Comparison of ENCODE assay signal across 14 cellular contexts in genomic region chr2:26187114-26187513, GRCh38. TPM values are rescaled to one million over a fixed set of nuclear protein-coding genes. Genes with fewer than 3 reads are reported as not detected.
DNase-seq lines count a peak whose midpoint lies in the region; ATAC-seq and TF ChIP-seq lines count a peak whose summit lies in the region.
"Had no signal": no experiment of that assay in that cellular context is flagged by ENCODE, and none has a peak within 500 bp of the region (broad histone marks: within the 10 kb centered on the region; RNA-seq: fewer than 3 reads in every experiment).

No MANE protein-coding gene starts in this region.

- H3K9me3 Mint-ChIP-seq in activated T-cell treated with anti-CD3 and anti-CD28 coated beads, Interleukin-2, amount 50 U/mL, for 4 hours = no peaks in the 10 kb centered on the region
- H3K9me3 Mint-ChIP-seq in CD8-positive, alpha-beta memory T cell = no peaks in the 10 kb centered on the region
- no peaks in the 10 kb centered on the region for H3K9me3 Mint-ChIP-seq in chondrocyte (ENCODE audit: low read depth)

- DNase-seq in activated T-cell treated with anti-CD3 and anti-CD28 coated beads, Interleukin-2, amount 50 U/mL, for 4 hours = no peak
- no peak for DNase-seq in activated T-cell treated with anti-CD3 and anti-CD28 coated beads, Interleukin-2, amount 50 U/mL, for 1 hour
- DNase-seq in CD8-positive, alpha-beta memory T cell = no peak
- DNase-seq in chondrocyte (ENCODE audit: low spot score) = no peak
- peak; percentile 74 for DNase-seq in osteoblast (ENCODE audit: insufficient read length, low spot score, missing footprints)
- no peak for DNase-seq in activated CD4-positive, alpha-beta T cell treated with anti-CD3 and anti-CD28 coated beads for 1 hour
- no peak for DNase-seq in NCI-H1105 treated with DMSO at 0.1 percent for 48 hours (lab: John Stamatoyannopoulos, UW)
- DNase-seq: Calu3, NCI-H187, NCI-H69, SHP77 treated with DMSO at 0.1 percent for 48 hours had no signal

- no peaks in the 10 kb centered on the region for H3K9me3 ChIP-seq in CD8-positive, alpha-beta memory T cell (ENCODE audit: low read length)
- no peaks in the 10 kb centered on the region for H3K9me3 ChIP-seq in osteoblast (ENCODE audit: low read depth, low read length)
- H3K9me3 ChIP-seq: BLaER1 treated with 17β-estradiol and CSF1 and Interleukin-3, amounts not matched to agents 10 nM and 100 nM; HAP-1 had no signal

- CTCF ChIA-PET in CD8-positive, alpha-beta memory T cell (lab: Charles Lee) = interaction anchor here (1.2 to 1.4 kb wide), 2 partner anchors 11 to 16 kb away, joined by 3 read pairs; no protein-coding TSS in a partner anchor

- TF ChIP-seq CTCF in chondrocyte (IDR thresholded peaks at IDR 0.05) (no peak), osteoblast (IDR thresholded peaks at IDR 0.05; ENCODE audit: extremely low read depth, low read depth, low read length) (no peak)

- peak overlapping the region; percentile 40 for H3K4me3 Mint-ChIP-seq in activated T-cell treated with anti-CD3 and anti-CD28 coated beads, Interleukin-2, amount 50 U/mL, for 4 hours
- peak overlapping the region; percentile 26 to 83 (median 65) for H3K4me3 Mint-ChIP-seq in CD8-positive, alpha-beta memory T cell
- peak overlapping the region; percentile 31 for H3K4me3 Mint-ChIP-seq in chondrocyte (ENCODE audit: unreplicated experiment)

- H3K79me2 ChIP-seq in osteoblast (ENCODE audit: insufficient read depth, low read length) = no peaks in the 10 kb centered on the region

- H3K36me3 Mint-ChIP-seq in activated T-cell treated with anti-CD3 and anti-CD28 coated beads, Interleukin-2, amount 50 U/mL, for 4 hours (ENCODE audit: insufficient read depth) = peaks cover 9% of the 10 kb centered on the region
- peaks cover 0 to 26% (median 1%) of the 10 kb centered on the region in 3 donors for H3K36me3 Mint-ChIP-seq in CD8-positive, alpha-beta memory T cell
- peaks cover 7% of the 10 kb centered on the region for H3K36me3 Mint-ChIP-seq in chondrocyte (ENCODE audit: low read depth)

- H3K27me3 ChIP-seq in CD8-positive, alpha-beta memory T cell (ENCODE audit: insufficient read depth, low read length, poor library complexity, severe bottlenecking) = no peaks in the 10 kb centered on the region
- no peaks in the 10 kb centered on the region for H3K27me3 ChIP-seq in osteoblast (ENCODE audit: insufficient read depth, low read length)

- H3K4me1 ChIP-seq in CD8-positive, alpha-beta memory T cell (ENCODE audit: insufficient read depth, low read length) = peaks cover 8% of the 10 kb centered on the region
- peaks cover 2% of the 10 kb centered on the region for H3K4me1 ChIP-seq in osteoblast (ENCODE audit: insufficient read depth, low read length)

- no peak overlapping the region for H3K4me3 ChIP-seq in CD8-positive, alpha-beta memory T cell (ENCODE audit: low read length)
- no peak overlapping the region for H3K4me3 ChIP-seq in osteoblast (ENCODE audit: insufficient read depth, low read length)
- H3K4me3 ChIP-seq: BLaER1 treated with 17β-estradiol and CSF1 and Interleukin-3, amounts not matched to agents 10 nM and 100 nM; HAP-1 had no signal

- no peak overlapping the region for H3K27ac ChIP-seq in CD8-positive, alpha-beta memory T cell (ENCODE audit: low read depth, low read length)
- H3K27ac ChIP-seq in osteoblast (ENCODE audit: low read depth, low read length) = no peak overlapping the region
- H3K27ac ChIP-seq: BLaER1 treated with 17β-estradiol and CSF1 and Interleukin-3, amounts not matched to agents 10 nM and 100 nM had no signal

- no peaks in the 10 kb centered on the region for H4K20me1 ChIP-seq in osteoblast (ENCODE audit: insufficient read depth, low read length)

- H3K4me1 Mint-ChIP-seq in activated T-cell treated with anti-CD3 and anti-CD28 coated beads, Interleukin-2, amount 50 U/mL, for 4 hours (ENCODE audit: low read depth) = peaks cover 20% of the 10 kb centered on the region
- peaks cover 11 to 37% (median 31%) of the 10 kb centered on the region in 3 donors for H3K4me1 Mint-ChIP-seq in CD8-positive, alpha-beta memory T cell
- H3K4me1 Mint-ChIP-seq in chondrocyte (ENCODE audit: low read depth) = peaks cover 13% of the 10 kb centered on the region

- no peak overlapping the region for H2AFZ ChIP-seq in osteoblast (ENCODE audit: low read length)

- H3K36me3 ChIP-seq in CD8-positive, alpha-beta memory T cell (ENCODE audit: insufficient read depth, low read length) = peaks cover 9% of the 10 kb centered on the region
- peaks cover 17% of the 10 kb centered on the region for H3K36me3 ChIP-seq in osteoblast (ENCODE audit: insufficient read depth, low read length)

- peak overlapping the region in 1 of 8 donors; percentile 43 for H3K27ac Mint-ChIP-seq in CD8-positive, alpha-beta memory T cell
- H3K27ac Mint-ChIP-seq in chondrocyte (ENCODE audit: unreplicated experiment) = no peak overlapping the region

- POLR2A ChIA-PET in CD8-positive, alpha-beta memory T cell (lab: Charles Lee) = no interaction called here

- H3K4me2 ChIP-seq in osteoblast (ENCODE audit: insufficient read depth, low read length) = no peak overlapping the region

- H3K27me3 Mint-ChIP-seq in activated T-cell treated with anti-CD3 and anti-CD28 coated beads, Interleukin-2, amount 50 U/mL, for 4 hours (ENCODE audit: low read depth) = peaks cover under 1% of the 10 kb centered on the region
- no peaks in the 10 kb centered on the region for H3K27me3 Mint-ChIP-seq in CD8-positive, alpha-beta memory T cell
- no peaks in the 10 kb centered on the region for H3K27me3 Mint-ChIP-seq in chondrocyte (ENCODE audit: low read depth)

- no peak for ATAC-seq in activated T-cell treated with anti-CD3 and anti-CD28 coated beads, Interleukin-2, amount 50 U/mL, for 4 hours
- no peak for ATAC-seq in HG02870 (IDR thresholded peaks at IDR 0.05; ENCODE audit: unreplicated experiment)

RNA-seq across cellular contexts. Expression of gene GAREM2, which starts 14.2 kb away (rescaled TPM):
- total RNA-seq in activated T-cell treated with anti-CD3 and anti-CD28 coated beads, Interleukin-2, amount 50 U/mL, for 4 hours = 1 to 10 TPM; 2.4 to 4.1 (median 3.2) TPM
- 1 to 10 TPM; 3.2 to 3.3 TPM for total RNA-seq in CD8-positive, alpha-beta memory T cell
- 3.1 TPM for polyA plus RNA-seq in CD8-positive, alpha-beta memory T cell
- total RNA-seq in chondrocyte (6.5 to 22.6 TPM (median 19.1 TPM) in 3 replicates), osteoblast (1.4 and 2.4 TPM in 2 replicates)

RNA-seq across cellular contexts. Expression of gene HADHA, which starts 57.3 kb away (rescaled TPM):
- 10 to 100 TPM; 85.9 to 94.9 (median 87.7) TPM for total RNA-seq in activated T-cell treated with anti-CD3 and anti-CD28 coated beads, Interleukin-2, amount 50 U/mL, for 4 hours
- total RNA-seq in CD8-positive, alpha-beta memory T cell = 100 to 1,000 TPM; 122 to 126 TPM
- 116 TPM for polyA plus RNA-seq in CD8-positive, alpha-beta memory T cell
- total RNA-seq in chondrocyte (98.0 to 119 TPM (median 103 TPM) in 3 replicates), osteoblast (113 and 117 TPM in 2 replicates)

RNA-seq across cellular contexts. Expression of gene HADHB, which starts 57.6 kb away (rescaled TPM):
- 10 to 100 TPM; 53.8 to 59.9 (median 55.2) TPM for total RNA-seq in activated T-cell treated with anti-CD3 and anti-CD28 coated beads, Interleukin-2, amount 50 U/mL, for 4 hours
- total RNA-seq in CD8-positive, alpha-beta memory T cell = 10 to 100 TPM; 75.1 to 80.2 TPM
- 83.2 TPM for polyA plus RNA-seq in CD8-positive, alpha-beta memory T cell
- 85.0 to 96.8 TPM (median 89.1 TPM) in 3 replicates for total RNA-seq in chondrocyte
- total RNA-seq in osteoblast = 119 and 143 TPM in 2 replicates
